Comparison of ENCODE assay signal across 10 cellular contexts in genomic region chr22:46251816-46252380, GRCh38. TPM values are rescaled to one million over a fixed set of nuclear protein-coding genes. Genes with fewer than 3 reads are reported as not detected.
DNase-seq lines count a peak whose midpoint lies in the region; ATAC-seq, FAIRE-seq and TF ChIP-seq lines count a peak whose summit lies in the region.
"Had no signal": no experiment of that assay in that cellular context is flagged by ENCODE, and none has a peak within 500 bp of the region (broad histone marks: within the 10 kb centered on the region; RNA-seq: fewer than 3 reads in every experiment).

No MANE protein-coding gene starts in this region.

- H3K9me3 Mint-ChIP-seq in activated naive CD8-positive, alpha-beta T cell treated with anti-CD3 and anti-CD28 coated beads, Interleukin-2, amount 10 ng/mL, durations not matched to agents 7 days and 5 days = no peaks in the 10 kb centered on the region

- peaks cover 20% of the 10 kb centered on the region for H3K4me1 Mint-ChIP-seq in activated naive CD8-positive, alpha-beta T cell treated with anti-CD3 and anti-CD28 coated beads, Interleukin-2, amount 10 ng/mL, durations not matched to agents 7 days and 5 days

- H3K27ac Mint-ChIP-seq in activated naive CD8-positive, alpha-beta T cell treated with anti-CD3 and anti-CD28 coated beads, Interleukin-2, amount 10 ng/mL, durations not matched to agents 7 days and 5 days = no peak overlapping the region

- no peaks in the 10 kb centered on the region for H3K36me3 Mint-ChIP-seq in activated naive CD8-positive, alpha-beta T cell treated with anti-CD3 and anti-CD28 coated beads, Interleukin-2, amount 10 ng/mL, durations not matched to agents 7 days and 5 days

- H3K36me3 ChIP-seq in GM23248 (ENCODE audit: low read depth) = no peaks in the 10 kb centered on the region
- H3K36me3 ChIP-seq in body of pancreas (replicated peaks in 1 of 2; ENCODE audit: insufficient read depth in 1 of 2, low read depth in 2 of 2) = no peaks in the 10 kb centered on the region
- H3K36me3 ChIP-seq: neutrophil had no signal

- H3K4me1 ChIP-seq in GM23248 (ENCODE audit: insufficient read depth) = peaks cover 11% of the 10 kb centered on the region
- peaks cover 15% of the 10 kb centered on the region for H3K4me1 ChIP-seq in body of pancreas

- H3K27me3 ChIP-seq in GM23248 (replicated peaks; ENCODE audit: insufficient read depth) (no peaks in the 10 kb centered on the region), body of pancreas (no peaks in the 10 kb centered on the region)
- H3K27me3 ChIP-seq: neutrophil had no signal

- 93% methylated on average over 9 of the region's 9 CpGs for WGBS in GM23248 (ENCODE audit: low coverage in 1 of 2, low lambda C conversion rate in 2 of 2, missing lambda C conversion rate in 2 of 2), 2 experiments
- WGBS in body of pancreas, 2 donors = 92 to 94% methylated on average over 9 of the region's 9 CpGs

- peaks cover 3% of the 10 kb centered on the region for H3F3A ChIP-seq in GM23248 (ENCODE audit: insufficient read depth)

- 0 out of 2 replicates have a peak overlapping the region, but pooled peaks have one; percentile 74 for H2AFZ ChIP-seq in GM23248

- POLR2A ChIA-PET in activated naive CD8-positive, alpha-beta T cell treated with anti-CD3 and anti-CD28 coated beads, Interleukin-2, amount 10 ng/mL, durations not matched to agents 7 days and 5 days (lab: Charles Lee) = no interaction called here

- H3K27me3 Mint-ChIP-seq in activated naive CD8-positive, alpha-beta T cell treated with anti-CD3 and anti-CD28 coated beads, Interleukin-2, amount 10 ng/mL, durations not matched to agents 7 days and 5 days = peaks cover 3% of the 10 kb centered on the region

- ATAC-seq in activated naive CD8-positive, alpha-beta T cell treated with anti-CD3 and anti-CD28 coated beads, Interleukin-2, amount 10 ng/mL, durations not matched to agents 7 days and 5 days (ENCODE audit: low read depth) = no peak
- ATAC-seq in HG02970 (IDR thresholded peaks at IDR 0.05; ENCODE audit: low FRiP score, unreplicated experiment) (no peak), GM18870 (IDR thresholded peaks at IDR 0.05; ENCODE audit: unreplicated experiment) (no peak), body of pancreas (no peak)

- H3K79me2 ChIP-seq in GM23248 (ENCODE audit: insufficient read depth) = 0 out of 2 replicates have a peak, but pooled peaks cover 5% of the 10 kb centered on the region

- H3K27ac ChIP-seq in GM23248 = no peak overlapping the region
- no peak overlapping the region for H3K27ac ChIP-seq in body of pancreas
- H3K27ac ChIP-seq: neutrophil had no signal

- H3K9me2 ChIP-seq in GM23248 (ENCODE audit: insufficient read depth) = no peaks in the 10 kb centered on the region

- no peak for DNase-seq in GM23248
- no peak for DNase-seq in activated naive CD8-positive, alpha-beta T cell treated with anti-CD3 and anti-CD28 coated beads, Interleukin-2, amount 10 ng/mL, durations not matched to agents 7 days and 5 days
- DNase-seq in body of pancreas = no peak
- DNase-seq: C1 segment of cervical spinal cord, islet precursor cell had no signal

- intact Hi-C loops in body of pancreas (cut with DNase I) = no loop called here

- H3K9ac ChIP-seq in GM23248 = no peak overlapping the region

- peak; percentile 14 for FAIRE-seq in A204.1 (lab: Jason Lieb, UNC)

- in situ Hi-C loops in GM23248 (cut with MboI) = no loop called here

- H3K9me3 ChIP-seq in GM23248 (ENCODE audit: low read depth) = no peaks in the 10 kb centered on the region
- H3K9me3 ChIP-seq in body of pancreas = no peaks in the 10 kb centered on the region
- H3K9me3 ChIP-seq: neutrophil had no signal

- TF ChIP-seq POLR2A in body of pancreas (IDR thresholded peaks at IDR 0.05) = no peak

- H3K4me3 Mint-ChIP-seq in activated naive CD8-positive, alpha-beta T cell treated with anti-CD3 and anti-CD28 coated beads, Interleukin-2, amount 10 ng/mL, durations not matched to agents 7 days and 5 days = peak overlapping the region; percentile 17

- peak overlapping the region; percentile 74; the same call in 1 of the 2 replicates for H3K4me3 ChIP-seq in GM23248
- H3K4me3 ChIP-seq in body of pancreas = no peak overlapping the region

- no peak for TF ChIP-seq CTCF in body of pancreas (IDR thresholded peaks at IDR 0.05)

- no peaks in the 10 kb centered on the region for H4K20me1 ChIP-seq in GM23248 (ENCODE audit: insufficient read depth)

- H3K4me2 ChIP-seq in GM23248 (ENCODE audit: unreplicated experiment) = no peak overlapping the region

RNA-seq across cellular contexts. Expression of gene CDPF1, which starts 1.8 kb away (rescaled TPM):
- total RNA-seq in GM23248 (2014; rRNA removed; shearing (Covaris generic)) = 14.7 and 21.2 TPM in 2 replicates
- polyA plus RNA-seq in GM23248 (2016; fragmentation: Nextera tagmentation; extraction: Ambion mirVana) = 12.9 and 14.5 TPM in 2 replicates
- total RNA-seq in activated naive CD8-positive, alpha-beta T cell treated with anti-CD3 and anti-CD28 coated beads, Interleukin-2, amount 10 ng/mL, durations not matched to agents 7 days and 5 days = 10 to 100 TPM; 11.2 to 13.6 TPM
- 10 to 100 TPM in 1 of 2 donors, 1 to 10 TPM in 1; 5.9 to 12.5 TPM for total RNA-seq in body of pancreas

RNA-seq across cellular contexts. Expression of gene PKDREJ, which starts 11.2 kb away (rescaled TPM):
- total RNA-seq in GM23248 (2014; rRNA removed; shearing (Covaris generic)) = not detected in 2 replicates
- 0.04 TPM in 1 of 2 replicates, not detected in the other for polyA plus RNA-seq in GM23248 (2016; fragmentation: Nextera tagmentation; extraction: Ambion mirVana)
- total RNA-seq in activated naive CD8-positive, alpha-beta T cell treated with anti-CD3 and anti-CD28 coated beads, Interleukin-2, amount 10 ng/mL, durations not matched to agents 7 days and 5 days = not detected
- total RNA-seq in body of pancreas = under 1 TPM; under 0.01 to 0.33 TPM
- total RNA-seq: SK-MEL-5 had no signal

RNA-seq across cellular contexts. Expression of gene TTC38, which starts 15.9 kb away (rescaled TPM):
- 27.6 and 34.0 TPM in 2 replicates for total RNA-seq in GM23248 (2014; rRNA removed; shearing (Covaris generic))
- 21.5 and 21.8 TPM in 2 replicates for polyA plus RNA-seq in GM23248 (2016; fragmentation: Nextera tagmentation; extraction: Ambion mirVana)
- total RNA-seq in activated naive CD8-positive, alpha-beta T cell treated with anti-CD3 and anti-CD28 coated beads, Interleukin-2, amount 10 ng/mL, durations not matched to agents 7 days and 5 days = 10 to 100 TPM; 24.3 to 25.0 TPM
- 100 to 1,000 TPM in 1 of 2 donors, 10 to 100 TPM in 1; 38.4 to 113 TPM for total RNA-seq in body of pancreas

RNA-seq across cellular contexts. Expression of gene GTSE1, which starts 44.8 kb away (rescaled TPM):
- total RNA-seq in GM23248 (2014; rRNA removed; shearing (Covaris generic)) = 4.6 and 6.1 TPM in 2 replicates
- 8.0 and 8.6 TPM in 2 replicates for polyA plus RNA-seq in GM23248 (2016; fragmentation: Nextera tagmentation; extraction: Ambion mirVana)
- 10 to 100 TPM; 64.9 to 73.8 TPM for total RNA-seq in activated naive CD8-positive, alpha-beta T cell treated with anti-CD3 and anti-CD28 coated beads, Interleukin-2, amount 10 ng/mL, durations not matched to agents 7 days and 5 days
- total RNA-seq in body of pancreas = under 1 TPM in 1 of 2 donors, not detected in 1; 0.26 TPM
